Comparison of ENCODE assay signal across 13 cellular contexts in the genomic region with DNA sequence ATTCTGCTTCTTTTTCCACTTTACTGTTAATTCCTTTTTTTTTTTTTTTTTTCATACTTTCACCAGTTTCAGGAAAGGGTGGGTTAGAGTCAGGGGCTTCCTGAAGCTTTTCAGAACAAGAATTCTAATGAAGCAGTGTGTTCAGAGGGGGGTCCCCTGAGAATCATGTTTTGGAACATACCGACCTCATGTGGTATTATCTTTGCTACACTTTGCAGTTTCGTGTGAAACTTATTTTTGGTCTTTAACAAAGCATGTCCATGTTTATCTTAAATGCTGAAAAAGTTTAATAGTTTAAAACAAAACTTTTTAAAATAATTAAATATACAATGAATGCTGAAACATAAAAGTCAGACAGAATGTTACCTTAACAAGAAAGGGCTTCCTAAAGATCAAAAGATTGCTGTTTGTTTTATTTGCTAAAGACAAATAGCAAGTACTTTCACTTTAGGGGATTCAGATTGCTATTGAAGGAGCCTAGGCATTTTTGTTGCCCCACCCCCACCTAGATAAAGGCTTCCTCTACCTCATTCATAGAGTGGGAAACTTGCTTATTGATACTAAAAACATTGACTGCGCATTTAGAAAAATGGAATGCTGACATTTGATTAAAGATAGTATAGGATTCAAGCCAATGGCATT. TPM values are rescaled to one million over a fixed set of nuclear protein-coding genes. Genes with fewer than 3 reads are reported as not detected.
DNase-seq lines count a peak whose midpoint lies in the region; ATAC-seq and TF ChIP-seq lines count a peak whose summit lies in the region.
"Had no signal": no experiment of that assay in that cellular context is flagged by ENCODE, and none has a peak within 500 bp of the region (broad histone marks: within the 10 kb centered on the region; RNA-seq: fewer than 3 reads in every experiment).

No MANE protein-coding gene starts in this region.

- CTCF ChIA-PET in Calu3 (lab: Charles Lee), result no interaction called here

- no peak overlapping the region for H3K4me3 Mint-ChIP-seq in Calu3 (ENCODE audit: low read depth, unreplicated experiment)
- H3K4me3 Mint-ChIP-seq: natural killer cell had no signal

- no peak overlapping the region for H3K27ac Mint-ChIP-seq in Calu3 (ENCODE audit: unreplicated experiment)
- H3K27ac Mint-ChIP-seq: natural killer cell had no signal

- TF ChIP-seq CTCF in GM13977 (IDR thresholded peaks at IDR 0.05; ENCODE audit: extremely low read depth, insufficient read depth, missing control alignments) (peak; percentile 29), smooth muscle cell (IDR thresholded peaks at IDR 0.05; ENCODE audit: borderline replicate concordance, insufficient read depth, poor library complexity, severe bottlenecking) (no peak), Calu3 (IDR thresholded peaks at IDR 0.05; ENCODE audit: unreplicated experiment) (no peak)

- H3K27ac ChIP-seq in smooth muscle cell (ENCODE audit: low read depth), result peak overlapping the region; percentile 93
- H3K27ac ChIP-seq: adrenal gland had no signal

- no peaks in the 10 kb centered on the region for H3K4me1 Mint-ChIP-seq in Calu3 (ENCODE audit: low read depth, unreplicated experiment)

- no TSS peak for BruUV-seq in Calu3 (replicated peaks; lab: Mats Ljungman, UMichigan)

- H3K9ac ChIP-seq in smooth muscle cell (ENCODE audit: low read depth), result no peak overlapping the region

- no peaks in the 10 kb centered on the region for H3K9me3 ChIP-seq in smooth muscle cell (replicated peaks; ENCODE audit: low read depth)
- H3K9me3 ChIP-seq: adrenal gland had no signal

- peaks cover 22% of the 10 kb centered on the region for H3F3A ChIP-seq in smooth muscle cell (ENCODE audit: low read depth)

- intact Hi-C loops in Calu3 (cut with micrococcal nuclease; ENCODE audit: unreplicated experiment), result loop anchor here (5.0 kb wide), 1 partner anchor 106 kb away; no protein-coding TSS in a partner anchor

- no peaks in the 10 kb centered on the region for H3K9me3 Mint-ChIP-seq in Calu3 (ENCODE audit: low read depth, unreplicated experiment)
- H3K9me3 Mint-ChIP-seq: natural killer cell had no signal

- DNase-seq in GM13977 (ENCODE audit: low spot score) (no peak), dermis blood vessel endothelial cell (peak; percentile 42), smooth muscle cell (lab: John Stamatoyannopoulos, UW; ENCODE audit: unreplicated experiment) (no peak), Calu3 (no peak)
- no peak for DNase-seq in NK-92 treated with Interleukin-12 subunit alpha and Interleukin-12 subunit beta, amount 100 ng/mL, for 24 hours (lab: John Stamatoyannopoulos, UW)
- DNase-seq: activated CD8-positive, alpha-beta memory T cell treated with anti-CD3 and anti-CD28 coated beads, Interleukin-2, amount 50 U/mL, for 4 hours; adrenal gland; foreskin fibroblast; natural killer cell; NCI-H1417 treated with DMSO at 0.1 percent for 48 hours; SHP77 had no signal

- in situ Hi-C loops in GM13977 (cut with MboI; ENCODE audit: low pct_unique_long_range_greater_than_20kb, low sequenced_read_pairs, unreplicated experiment), result loop anchor here (5.0 to 25.0 kb wide), 2 partner anchors 316 to 601 kb away; no protein-coding TSS in a partner anchor

- no peaks in the 10 kb centered on the region for H3K27me3 ChIP-seq in smooth muscle cell (ENCODE audit: low read depth)
- H3K27me3 ChIP-seq: adrenal gland had no signal

- H3K79me2 ChIP-seq in smooth muscle cell (ENCODE audit: low read depth), result no peaks in the 10 kb centered on the region

- no peaks in the 10 kb centered on the region for H3K36me3 ChIP-seq in smooth muscle cell (ENCODE audit: low read depth)
- H3K36me3 ChIP-seq: adrenal gland had no signal

- H2AFZ ChIP-seq in smooth muscle cell (ENCODE audit: low read depth), result peak overlapping the region; percentile 30

- H3K4me3 ChIP-seq in smooth muscle cell, result no peak overlapping the region
- H3K4me3 ChIP-seq: adrenal gland had no signal

- peak overlapping the region; percentile 55 for H3K4me2 ChIP-seq in smooth muscle cell

- no peaks in the 10 kb centered on the region for H3K27me3 Mint-ChIP-seq in Calu3 (ENCODE audit: unreplicated experiment)

- no peaks in the 10 kb centered on the region for H3K36me3 Mint-ChIP-seq in Calu3 (ENCODE audit: insufficient read depth, unreplicated experiment)
- H3K36me3 Mint-ChIP-seq: natural killer cell had no signal

- H4K20me1 ChIP-seq in smooth muscle cell (ENCODE audit: low read depth), result no peaks in the 10 kb centered on the region

- ATAC-seq in HG03108 (IDR thresholded peaks at IDR 0.05; ENCODE audit: unreplicated experiment) (peak; percentile 40), HG03442 (IDR thresholded peaks at IDR 0.05; ENCODE audit: unreplicated experiment) (no peak)
- ATAC-seq: natural killer cell had no signal

- peaks cover 27% of the 10 kb centered on the region for H3K4me1 ChIP-seq in smooth muscle cell (ENCODE audit: low read depth)

- 73% methylated on average over 3 of the region's 3 CpGs for WGBS in smooth muscle cell (ENCODE audit: low lambda C conversion rate)

RNA-seq across cellular contexts. Expression of a gene that starts 21.1 kb away (rescaled TPM):
- total RNA-seq in dermis blood vessel endothelial cell (99.5 and 121 TPM in 2 replicates), smooth muscle cell (128 and 134 TPM in 2 replicates), Calu3 (2022) (69.4 and 71.4 TPM in 2 replicates)
- 245 and 265 TPM in 2 replicates for polyA plus RNA-seq in smooth muscle cell
